24 cellular contexts compared by ENCODE assay signal in the genomic region with DNA sequence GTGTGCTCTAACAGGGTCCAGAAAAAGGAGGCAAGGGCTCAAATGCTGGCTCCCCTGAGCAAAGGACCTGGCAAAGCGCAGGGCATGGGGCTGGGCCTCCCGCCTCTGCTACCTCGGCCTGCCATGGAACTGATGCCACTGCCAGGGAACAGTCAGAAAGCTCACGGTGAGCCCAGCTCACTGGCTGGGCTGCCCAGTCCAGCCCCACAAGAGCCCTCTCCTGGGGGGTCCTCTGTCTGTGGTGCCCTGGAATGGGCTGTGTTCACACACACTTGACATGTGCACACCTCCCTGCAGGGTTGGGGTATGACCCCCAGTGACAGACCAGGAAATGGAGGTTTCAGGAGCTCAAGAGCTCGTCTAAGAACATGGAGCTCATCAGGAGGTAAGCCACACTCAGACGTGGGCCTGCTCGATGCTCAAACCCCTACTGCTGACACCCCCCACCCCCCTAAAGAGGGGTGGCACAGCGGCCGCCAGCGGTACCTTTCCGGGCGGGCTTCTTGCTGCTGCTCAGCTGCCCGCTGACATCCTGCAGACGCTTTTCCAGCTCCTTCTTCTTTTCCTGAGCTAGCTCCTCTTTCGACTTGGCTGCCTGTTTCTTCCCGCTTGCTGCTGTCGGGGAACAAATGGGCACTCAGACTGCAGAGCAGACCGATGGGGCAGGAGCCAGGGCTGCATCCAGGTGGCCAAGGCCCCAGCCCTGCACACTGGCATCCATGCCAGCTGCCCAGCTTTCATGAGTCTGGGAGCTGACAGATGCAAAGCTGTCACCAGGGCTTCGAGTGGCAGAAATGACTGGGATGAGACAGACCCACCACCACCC.
"Had no signal": no experiment of that assay in that cellular context is flagged by ENCODE, and none has a peak within 500 bp of the region (broad histone marks: within the 10 kb centered on the region; RNA-seq: fewer than 3 reads in every experiment).

No MANE protein-coding gene starts in this region.

- H3K4me1 ChIP-seq: upper lobe of left lung had no signal

- H3K27me3 ChIP-seq: gastrocnemius medialis, upper lobe of left lung had no signal

- H3K4me1 Mint-ChIP-seq: activated CD4-positive, alpha-beta memory T cell treated with anti-CD3 and anti-CD28 coated beads, Interleukin-2, amount 10 ng/mL, durations not matched to agents 7 days and 5 days; mesothelial cell of epicardium had no signal

- H3K27ac Mint-ChIP-seq: activated CD4-positive, alpha-beta memory T cell treated with anti-CD3 and anti-CD28 coated beads, Interleukin-2, amount 10 ng/mL, durations not matched to agents 7 days and 5 days; activated naive CD8-positive, alpha-beta T cell; activated T-helper 2 cell treated with anti-CD3 and anti-CD28 coated beads, Interferon-gamma antibody, Interleukin-2, Interleukin-4, amounts not matched to agents 10 μg/mL and 5 μg/mL and 100 μg/mL, durations not matched to agents 14 hours and 24 hours and 36 hours; effector memory CD8-positive, alpha-beta T cell; mesothelial cell of epicardium; naive B cell had no signal

- ATAC-seq: activated CD4-positive, CD25-positive, alpha-beta regulatory T cell treated with anti-CD3 and anti-CD28 coated beads, Interleukin-2, amount 50 U/mL, for 24 hours; effector memory CD8-positive, alpha-beta T cell; gastrocnemius medialis; left colon; right cardiac atrium; stimulated activated naive CD8-positive, alpha-beta T cell treated with anti-CD3 and anti-CD28 coated beads, Interleukin-15, Interleukin-2, amounts not matched to agents 100 U/mL and 50 U/mL, for 24 hours had no signal

- H3K9me3 Mint-ChIP-seq: activated T-helper 2 cell treated with anti-CD3 and anti-CD28 coated beads, Interferon-gamma antibody, Interleukin-2, Interleukin-4, amounts not matched to agents 10 μg/mL and 5 μg/mL and 100 μg/mL, durations not matched to agents 14 hours and 24 hours and 36 hours; effector memory CD8-positive, alpha-beta T cell had no signal

- H3K27me3 Mint-ChIP-seq: activated CD4-positive, alpha-beta memory T cell treated with anti-CD3 and anti-CD28 coated beads, Interleukin-2, amount 10 ng/mL, durations not matched to agents 7 days and 5 days; activated naive CD8-positive, alpha-beta T cell; effector memory CD8-positive, alpha-beta T cell; naive B cell had no signal

- H3K4me3 Mint-ChIP-seq: activated CD4-positive, alpha-beta memory T cell treated with anti-CD3 and anti-CD28 coated beads, Interleukin-2, amount 10 ng/mL, durations not matched to agents 7 days and 5 days; activated naive CD8-positive, alpha-beta T cell; effector memory CD8-positive, alpha-beta T cell; mesothelial cell of epicardium had no signal

- H3K9me3 ChIP-seq: gastrocnemius medialis, thoracic aorta, upper lobe of left lung had no signal

- H3K27ac ChIP-seq: gastrocnemius medialis, thoracic aorta, upper lobe of left lung, VCaP had no signal

- H3K4me3 ChIP-seq: gastrocnemius medialis, thoracic aorta, upper lobe of left lung had no signal

- DNase-seq: activated CD4-positive, alpha-beta memory T cell treated with anti-CD3 and anti-CD28 coated beads, Interleukin-2, amount 10 ng/mL, durations not matched to agents 7 days and 5 days; activated CD4-positive, alpha-beta T cell treated with anti-CD3 and anti-CD28 coated beads for 48 hours; activated CD8-positive, alpha-beta memory T cell treated with anti-CD3 and anti-CD28 coated beads, Interleukin-2, amount 50 U/mL, for 48 hours; activated T-cell treated with anti-CD3 and anti-CD28 coated beads, Interleukin-2, amount 50 U/mL, for 48 hours; anterior cingulate cortex; cortex of kidney; effector memory CD8-positive, alpha-beta T cell; erythroblast; gastrocnemius medialis; glutamatergic neuron; left colon; naive B cell; nucleus accumbens; stimulated activated CD4-positive, alpha-beta T cell treated with anti-CD3 and anti-CD28 coated beads, Interleukin-12 subunit alpha, Interleukin-12 subunit beta, amount 100 ng/mL, for 4 hours; stimulated activated CD4-positive, alpha-beta T cell treated with anti-CD3 and anti-CD28 coated beads, Interleukin-4, amount 100 ng/mL, for 1 hour; stimulated activated naive CD8-positive, alpha-beta T cell treated with anti-CD3 and anti-CD28 coated beads, Interleukin-15, Interleukin-2, amounts not matched to agents 100 U/mL and 50 U/mL, for 24 hours had no signal
